ENCODE assay signal across 9 cellular contexts in genomic region chr20:44187763-44188709, GRCh38. TPM values are rescaled to one million over a fixed set of nuclear protein-coding genes. Genes with fewer than 3 reads are reported as not detected.
DNase-seq lines count a peak whose midpoint lies in the region; ATAC-seq and TF ChIP-seq lines count a peak whose summit lies in the region.
"Had no signal": no experiment of that assay in that cellular context is flagged by ENCODE, and none has a peak within 500 bp of the region (broad histone marks: within the 10 kb centered on the region; RNA-seq: fewer than 3 reads in every experiment).

No MANE protein-coding gene starts in this region.

- peak overlapping the region; percentile 77 for H3K27ac Mint-ChIP-seq in osteocyte (ENCODE audit: unreplicated experiment)
- H3K27ac Mint-ChIP-seq: IgD-negative memory B cell had no signal

- TF ChIP-seq CTCF in DND-41 (IDR thresholded peaks at IDR 0.05; ENCODE audit: borderline replicate concordance, extremely low read depth, low read length, poor library complexity, severe bottlenecking) (no peak), RWPE2 (IDR thresholded peaks at IDR 0.05; ENCODE audit: poor library complexity, severe bottlenecking) (peak; percentile 2), fibroblast of the aortic adventitia (IDR thresholded peaks at IDR 0.05; ENCODE audit: insufficient read depth, low read length) (no peak), osteocyte (IDR thresholded peaks at IDR 0.05) (no peak)

- H2AFZ ChIP-seq in DND-41 (ENCODE audit: low read depth, low read length): peak overlapping the region; percentile 17; the same call in 1 of the 2 replicates

- H3K36me3 Mint-ChIP-seq in osteocyte (ENCODE audit: unreplicated experiment): no peaks in the 10 kb centered on the region

- H3K9ac ChIP-seq in DND-41 (ENCODE audit: low read depth, low read length): no peak overlapping the region

- peaks cover 3% of the 10 kb centered on the region; the same call in 1 of the 2 replicates for H4K20me1 ChIP-seq in DND-41 (ENCODE audit: insufficient read depth, low read length)

- no peaks in the 10 kb centered on the region for H3K9me3 Mint-ChIP-seq in osteocyte (ENCODE audit: unreplicated experiment)
- H3K9me3 Mint-ChIP-seq: IgD-negative memory B cell had no signal

- H3K36me3 ChIP-seq in DND-41 (ENCODE audit: insufficient read depth, low read length) (no peaks in the 10 kb centered on the region), RWPE2 (ENCODE audit: low read depth) (0 out of 2 replicates have a peak, but pooled peaks cover 4% of the 10 kb centered on the region)

- H3K27ac ChIP-seq in DND-41 (ENCODE audit: low read length): no peak overlapping the region
- H3K27ac ChIP-seq in RWPE2 (ENCODE audit: poor library complexity, severe bottlenecking): peak overlapping the region; percentile 96

- H3K27me3 Mint-ChIP-seq in osteocyte (ENCODE audit: unreplicated experiment): no peaks in the 10 kb centered on the region

- H3K4me1 Mint-ChIP-seq in osteocyte (ENCODE audit: unreplicated experiment): peaks cover 57% of the 10 kb centered on the region

- H3K27me3 ChIP-seq in DND-41 (ENCODE audit: insufficient read depth, low read length, poor library complexity) (peaks cover 17% of the 10 kb centered on the region), RWPE2 (ENCODE audit: insufficient read depth, poor library complexity, severe bottlenecking) (no peaks in the 10 kb centered on the region)

- H3K79me2 ChIP-seq in DND-41 (ENCODE audit: insufficient read depth, low read length): no peaks in the 10 kb centered on the region

- H3K4me2 ChIP-seq in DND-41 (ENCODE audit: insufficient read depth, low read length): no peak overlapping the region

- H3K4me3 Mint-ChIP-seq in osteocyte (ENCODE audit: unreplicated experiment): peak overlapping the region; percentile 78

- H3K4me3 ChIP-seq in DND-41 (ENCODE audit: low read depth in 1 of 2, low read length in 2 of 2): no peak overlapping the region
- H3K4me3 ChIP-seq in RWPE2 (ENCODE audit: severe bottlenecking): peak overlapping the region; percentile 33
- peak overlapping the region; percentile 54 for H3K4me3 ChIP-seq in fibroblast of the aortic adventitia (ENCODE audit: low read depth, low read length)

- DNase-seq in DND-41 (no peak), RWPE2 (ENCODE audit: low spot score) (no peak), fibroblast of the aortic adventitia (ENCODE audit: low read depth) (peak; percentile 34), osteocyte (ENCODE audit: extremely low spot score, unreplicated experiment) (no peak), SK-N-DZ (ENCODE audit: low spot score) (no peak)
- no peak for DNase-seq in stimulated activated CD4-positive, alpha-beta T cell treated with anti-CD3 and anti-CD28 coated beads, Interleukin-4, amount 100 ng/mL, for 24 hours

- no peaks in the 10 kb centered on the region for H3K9me3 ChIP-seq in DND-41 (ENCODE audit: insufficient read depth, low read length, severe bottlenecking)
- H3K9me3 ChIP-seq in RWPE2 (ENCODE audit: severe bottlenecking): no peaks in the 10 kb centered on the region

- H3K4me1 ChIP-seq in DND-41 (ENCODE audit: insufficient read depth, low read length) (no peaks in the 10 kb centered on the region), RWPE2 (ENCODE audit: insufficient read depth, poor library complexity, severe bottlenecking) (peaks cover 24% of the 10 kb centered on the region)

- ATAC-seq in DND-41 (ENCODE audit: insufficient read depth, low read depth): no peak
- peak; percentile 44 for ATAC-seq in RWPE2 (ENCODE audit: low read depth)
- ATAC-seq in GM21367 (IDR thresholded peaks at IDR 0.05; ENCODE audit: unreplicated experiment): no peak
- ATAC-seq in HG03521 (IDR thresholded peaks at IDR 0.05; ENCODE audit: unreplicated experiment): no peak

RNA-seq across cellular contexts. Expression of gene JPH2, which starts 1.0 kb away (rescaled TPM):
- under 0.01 and 0.82 TPM in 2 replicates for total RNA-seq in fibroblast of the aortic adventitia (ENCODE audit: low replicate concordance)
- 14.2 and 16.5 TPM in 2 replicates for total RNA-seq in osteocyte
- polyA plus RNA-seq in SK-N-DZ (2014; cell fraction: cytosol; rRNA removed): not detected in 2 replicates
- not detected in 2 replicates for polyA plus RNA-seq in SK-N-DZ (2014; cell fraction: nucleus; rRNA removed)
- polyA plus RNA-seq: IgD-negative memory B cell had no signal

RNA-seq across cellular contexts. Expression of gene OSER1, which starts 22.5 kb away (rescaled TPM):
- total RNA-seq in fibroblast of the aortic adventitia (ENCODE audit: low replicate concordance): 12.6 and 45.1 TPM in 2 replicates
- 41.2 and 44.9 TPM in 2 replicates for total RNA-seq in osteocyte
- polyA plus RNA-seq in SK-N-DZ (2014; cell fraction: cytosol; rRNA removed): 62.0 and 63.2 TPM in 2 replicates
- polyA plus RNA-seq in SK-N-DZ (2014; cell fraction: nucleus; rRNA removed): 39.5 and 50.5 TPM in 2 replicates

RNA-seq across cellular contexts. Expression of gene GDAP1L1, which starts 59.1 kb away (rescaled TPM):
- total RNA-seq in fibroblast of the aortic adventitia (ENCODE audit: low replicate concordance) (0.18 and 0.90 TPM in 2 replicates), osteocyte (not detected in 2 replicates)
- polyA plus RNA-seq in SK-N-DZ (2014; cell fraction: cytosol; rRNA removed): 64.2 and 75.6 TPM in 2 replicates
- polyA plus RNA-seq in SK-N-DZ (2014; cell fraction: nucleus; rRNA removed): 40.6 and 56.0 TPM in 2 replicates
- polyA plus RNA-seq: IgD-negative memory B cell had no signal

Comparison
In these comparisons a context has a peak if more than half of its experiments do, and no peak if none do; other contexts are left out.
1. H3K4me3 ChIP-seq: peak in RWPE2 (single experiment) and fibroblast of the aortic adventitia (single experiment); none in DND-41 (0 of 2).